ENCODE assay signal across 19 cellular contexts in genomic region chr7:70830426-70830825, GRCh38.
DNase-seq lines count a peak whose midpoint lies in the region; ATAC-seq, FAIRE-seq and TF ChIP-seq lines count a peak whose summit lies in the region.
"Had no signal": no experiment of that assay in that cellular context is flagged by ENCODE, and none has a peak within 500 bp of the region (broad histone marks: within the 10 kb centered on the region; RNA-seq: fewer than 3 reads in every experiment).

No MANE protein-coding gene starts in this region.

- no peaks in the 10 kb centered on the region for H3K36me3 Mint-ChIP-seq in activated T-helper 17 cell treated with anti-CD3 and anti-CD28 coated beads, Interleukin-2, amount 50 U/mL, for 72 hours (ENCODE audit: low read depth)
- no peaks in the 10 kb centered on the region for H3K36me3 Mint-ChIP-seq in stimulated activated effector memory CD8-positive, alpha-beta T cell treated with anti-CD3 and anti-CD28 coated beads, Interleukin-12 subunit alpha, Interleukin-12 subunit beta, amount 100 ng/mL, for 72 hours
- H3K36me3 Mint-ChIP-seq: CD14-positive monocyte; CD4-positive, alpha-beta memory T cell had no signal

- no peak for TF ChIP-seq CTCF in DND-41 (IDR thresholded peaks at IDR 0.05; ENCODE audit: borderline replicate concordance, extremely low read depth, low read length, poor library complexity, severe bottlenecking)
- TF ChIP-seq CTCF in HepG2 (CRISPR knock-in tag; IDR thresholded peaks at IDR 0.05) = no peak

- TF ChIP-seq RAD21 in HepG2 (CRISPR knock-in tag; IDR thresholded peaks at IDR 0.05) = no peak

- BruUV-seq in HepG2 (replicated peaks; lab: Mats Ljungman, UMichigan) = no TSS peak

- in situ Hi-C loops in HepG2 (cut with HindIII; ENCODE audit: extremely low pct_ligation_motif_present, low pct_unique_long_range_greater_than_20kb) = no loop called here

- H3K27me3 Mint-ChIP-seq in activated T-helper 17 cell treated with anti-CD3 and anti-CD28 coated beads, Interleukin-2, amount 50 U/mL, for 72 hours = no peaks in the 10 kb centered on the region

- no peaks in the 10 kb centered on the region for H3K9me3 Mint-ChIP-seq in activated T-helper 17 cell treated with anti-CD3 and anti-CD28 coated beads, Interleukin-2, amount 50 U/mL, for 72 hours
- no peaks in the 10 kb centered on the region for H3K9me3 Mint-ChIP-seq in stimulated activated effector memory CD8-positive, alpha-beta T cell treated with anti-CD3 and anti-CD28 coated beads, Interleukin-12 subunit alpha, Interleukin-12 subunit beta, amount 100 ng/mL, for 72 hours

- H3K27ac Mint-ChIP-seq in activated T-helper 17 cell treated with anti-CD3 and anti-CD28 coated beads, Interleukin-2, amount 50 U/mL, for 72 hours = no peak overlapping the region
- H3K27ac Mint-ChIP-seq in stimulated activated effector memory CD8-positive, alpha-beta T cell treated with anti-CD3 and anti-CD28 coated beads, Interleukin-12 subunit alpha, Interleukin-12 subunit beta, amount 100 ng/mL, for 72 hours = no peak overlapping the region
- H3K27ac Mint-ChIP-seq: CD14-positive monocyte; CD4-positive, alpha-beta memory T cell had no signal

- no peaks in the 10 kb centered on the region for H3K36me3 ChIP-seq in DND-41 (ENCODE audit: insufficient read depth, low read length)
- H3K36me3 ChIP-seq in HepG2 (replicated peaks in 1 of 2; ENCODE audit: control insufficient read depth in 1 of 2, insufficient read depth in 2 of 2, low read length in 2 of 2) = no peaks in the 10 kb centered on the region
- H3K36me3 ChIP-seq: BE2C, HAP-1 had no signal

- FAIRE-seq in HepG2 (lab: Jason Lieb, UNC) = peak; percentile 48
- FAIRE-seq: GM12878, GM19239, K562 had no signal

- H4K20me1 ChIP-seq in DND-41 (ENCODE audit: insufficient read depth, low read length) (no peaks in the 10 kb centered on the region), HepG2 (ENCODE audit: insufficient read depth, low read length) (no peaks in the 10 kb centered on the region)

- CTCF ChIA-PET in HepG2 (lab: Yijun Ruan, JAX; ENCODE audit: low intra/inter-chr PET ratio, low total read pairs) = interaction anchor here (2.6 to 3.0 kb wide), 2 partner anchors 903 to 905 kb away, joined by 15 to 23 read pairs; no protein-coding TSS in a partner anchor

- peak overlapping the region; percentile 66; the same call in 1 of the 2 replicates for H3K4me2 ChIP-seq in DND-41 (ENCODE audit: insufficient read depth, low read length)
- H3K4me2 ChIP-seq in HepG2 (ENCODE audit: low read depth, low read length) = peak overlapping the region; percentile 47; the same call in 1 of the 2 replicates

- POLR2A ChIA-PET in HepG2 (lab: Yijun Ruan, JAX) = interaction anchor here (0.6 to 1.5 kb wide), 2 partner anchors 8 to 11 kb away, joined by 3 to 4 read pairs; no protein-coding TSS in a partner anchor

- H3K27ac ChIP-seq in DND-41 (ENCODE audit: low read length) = no peak overlapping the region
- peak overlapping the region; percentile 68 for H3K27ac ChIP-seq in HepG2 (ENCODE audit: extremely low read length, insufficient read depth, low read length)

- ATAC-seq in DND-41 (ENCODE audit: insufficient read depth, low read depth) (no peak), HepG2 (peak; percentile 85), GM21619 (IDR thresholded peaks at IDR 0.05; ENCODE audit: unreplicated experiment) (no peak), GM18498 (IDR thresholded peaks at IDR 0.05; ENCODE audit: unreplicated experiment) (no peak)
- no peak for ATAC-seq in activated T-helper 17 cell treated with anti-CD3 and anti-CD28 coated beads, Interleukin-2, amount 50 U/mL, for 72 hours (replicated peaks)
- ATAC-seq in stimulated activated effector memory CD8-positive, alpha-beta T cell treated with anti-CD3 and anti-CD28 coated beads, Interleukin-12 subunit alpha, Interleukin-12 subunit beta, amount 100 ng/mL, for 72 hours = no peak
- ATAC-seq: K562 had no signal

- H3K79me2 ChIP-seq in DND-41 (ENCODE audit: insufficient read depth, low read length) (no peaks in the 10 kb centered on the region), HepG2 (ENCODE audit: insufficient read depth, low read length) (no peaks in the 10 kb centered on the region)

- H2AFZ ChIP-seq in DND-41 (ENCODE audit: low read depth, low read length) (no peak overlapping the region), HepG2 (ENCODE audit: low read length) (no peak overlapping the region)

- H3K4me1 Mint-ChIP-seq in activated T-helper 17 cell treated with anti-CD3 and anti-CD28 coated beads, Interleukin-2, amount 50 U/mL, for 72 hours = peaks cover 8% of the 10 kb centered on the region
- peaks cover 16% of the 10 kb centered on the region for H3K4me1 Mint-ChIP-seq in stimulated activated effector memory CD8-positive, alpha-beta T cell treated with anti-CD3 and anti-CD28 coated beads, Interleukin-12 subunit alpha, Interleukin-12 subunit beta, amount 100 ng/mL, for 72 hours

- H3K4me3 ChIP-seq in DND-41 (ENCODE audit: low read depth in 1 of 2, low read length in 2 of 2) = no peak overlapping the region
- H3K4me3 ChIP-seq in HepG2 (replicated peaks in 1 of 3; ENCODE audit: insufficient read depth in 1 of 3, low read depth in 2 of 3, low read length in 3 of 3) = no peak overlapping the region
- H3K4me3 ChIP-seq: GM12878, HAP-1, K562 had no signal

- H3K4me3 Mint-ChIP-seq in activated T-helper 17 cell treated with anti-CD3 and anti-CD28 coated beads, Interleukin-2, amount 50 U/mL, for 72 hours = peak overlapping the region; percentile 54
- peak overlapping the region; percentile 36 for H3K4me3 Mint-ChIP-seq in stimulated activated effector memory CD8-positive, alpha-beta T cell treated with anti-CD3 and anti-CD28 coated beads, Interleukin-12 subunit alpha, Interleukin-12 subunit beta, amount 100 ng/mL, for 72 hours

- no peak for TF ChIP-seq POLR2A in HepG2 (IDR thresholded peaks at IDR 0.05; ENCODE audit: insufficient read depth in 1 of 2, low read depth in 2 of 2, low read length in 2 of 2)

- DNase-seq in DND-41 = no peak
- peak; percentile 81 for DNase-seq in HepG2 (ENCODE audit: low spot score)
- no peak for DNase-seq in stimulated activated effector memory CD8-positive, alpha-beta T cell treated with anti-CD3 and anti-CD28 coated beads, Interleukin-12 subunit alpha, Interleukin-12 subunit beta, amount 100 ng/mL, for 72 hours (ENCODE audit: low spot score in 2 of 2)
- no peak for DNase-seq in NCI-H187 treated with DMSO at 0.1 percent for 48 hours (lab: John Stamatoyannopoulos, UW)
- DNase-seq: BE2C; Calu3; CD4-positive, alpha-beta memory T cell; DMS79 treated with DMSO at 0.1 percent for 48 hours; EL; GOT3; IMR-90 had no signal

- H3K9me3 ChIP-seq in DND-41 (ENCODE audit: insufficient read depth, low read length, severe bottlenecking) (no peaks in the 10 kb centered on the region), HepG2 (ENCODE audit: low read length) (peaks cover 10% of the 10 kb centered on the region)
- H3K9me3 ChIP-seq: BE2C, HAP-1 had no signal

- intact Hi-C loops in HepG2 (cut with micrococcal nuclease; ENCODE audit: unreplicated experiment) = no loop called here

- peaks cover 7% of the 10 kb centered on the region for H3K27me3 ChIP-seq in DND-41 (ENCODE audit: insufficient read depth, low read length, poor library complexity)
- no peaks in the 10 kb centered on the region for H3K27me3 ChIP-seq in HepG2 (ENCODE audit: control insufficient read depth in 1 of 2, insufficient read depth in 2 of 2, low read length in 2 of 2)

- H3K4me1 ChIP-seq in DND-41 (ENCODE audit: insufficient read depth, low read length) = peaks cover 14% of the 10 kb centered on the region
- H3K4me1 ChIP-seq in HepG2 (ENCODE audit: insufficient read depth, low read length) = peaks cover 21% of the 10 kb centered on the region
- H3K4me1 ChIP-seq: BE2C, HAP-1 had no signal

- no peak overlapping the region for H3K9ac ChIP-seq in DND-41 (ENCODE audit: low read depth, low read length)
- H3K9ac ChIP-seq in HepG2 (ENCODE audit: insufficient read depth, low read depth, low read length) = no peak overlapping the region

- 2% methylated on average over 7 of the region's 7 CpGs for WGBS in HepG2 (ENCODE audit: low lambda C conversion rate)

- TF ChIP-seq EP300 in HepG2 (IDR thresholded peaks at IDR 0.05; ENCODE audit: low read depth in 2 of 2, low read length in 2 of 2) = peak in 1 of 2 experiments; percentile 66; a peak in 1 of 4 replicates
- peak; percentile 9; the same call in 1 of the 2 replicates for TF ChIP-seq EP300 in HepG2 (CRISPR knock-in tag; IDR thresholded peaks at IDR 0.05; ENCODE audit: borderline replicate concordance)

TF ChIP-seq in HepG2, 621 proteins besides CTCF, POLR2A, EP300 and RAD21 (continues in another document):
- TF ChIP-seq MYPOP (CRISPR knock-in tag; IDR thresholded peaks at IDR 0.05) (no peak), ZBTB25 (CRISPR knock-in tag; IDR thresholded peaks at IDR 0.05) (no peak), TFDP2 (CRISPR knock-in tag; IDR thresholded peaks at IDR 0.05) (no peak), CENPT (CRISPR knock-in tag; IDR thresholded peaks at IDR 0.05; ENCODE audit: low read depth) (no peak), KAT8 (CRISPR knock-in tag; IDR thresholded peaks at IDR 0.05) (no peak), NFE2L2 (IDR thresholded peaks at IDR 0.05; ENCODE audit: low read length) (no peak)
